Comparison of ENCODE assay signal across 8 cellular contexts in the genomic region with DNA sequence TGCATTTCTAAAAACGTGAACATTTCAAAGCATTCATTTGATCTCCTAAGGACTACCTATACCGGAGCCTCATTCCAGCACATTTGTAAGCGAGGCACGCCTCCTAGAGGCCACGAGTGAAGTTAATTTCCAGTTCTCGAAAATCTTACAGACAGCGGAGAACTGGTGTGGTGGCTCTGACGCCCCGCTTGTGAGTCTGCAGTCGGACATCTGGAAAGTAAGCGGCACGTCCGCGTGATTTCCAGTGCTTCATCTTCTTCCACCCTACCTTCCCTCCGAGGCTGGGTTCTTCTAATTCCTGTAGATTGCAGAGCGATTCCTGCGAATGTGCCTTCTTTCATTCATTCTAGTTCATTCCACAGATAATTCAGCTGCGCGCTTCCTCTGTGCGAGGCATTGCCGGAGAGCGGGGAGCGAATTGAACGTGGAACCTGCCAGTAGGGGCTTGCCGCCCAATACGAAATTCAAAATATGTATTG. TPM values are rescaled to one million over a fixed set of nuclear protein-coding genes. Genes with fewer than 3 reads are reported as not detected.
DNase-seq lines count a peak whose midpoint lies in the region; ATAC-seq, FAIRE-seq and TF ChIP-seq lines count a peak whose summit lies in the region.

No MANE protein-coding gene starts in this region.

- dilution Hi-C loops in keratinocyte (cut with MboI; ENCODE audit: extremely low pct_ligation_motif_present, low sequenced_read_pairs): no loop called here

- no peaks in the 10 kb centered on the region for H3K9me3 Mint-ChIP-seq in WTC11

- peak overlapping the region; percentile 100 for H3K4me3 Mint-ChIP-seq in WTC11

- H3K9me3 ChIP-seq in AG04450 (ENCODE audit: control insufficient read depth, insufficient read depth, low read length): peaks cover 2% of the 10 kb centered on the region; the same call in 1 of the 2 replicates
- no peaks in the 10 kb centered on the region for H3K9me3 ChIP-seq in keratinocyte (ENCODE audit: control insufficient read depth, low read depth, low read length)

- TF ChIP-seq CTCF in AG04450 (IDR thresholded peaks at IDR 0.05; ENCODE audit: low read depth, low read length): peak; percentile 79
- peak; percentile 53 for TF ChIP-seq CTCF in WTC11 (IDR thresholded peaks at IDR 0.05)
- peak; percentile 63 to 91 (median 91) for TF ChIP-seq CTCF in keratinocyte (optimal IDR thresholded peaks at IDR 0.05 in 1 of 3, IDR thresholded peaks at IDR 0.05 in 1 of 3, conservative IDR thresholded peaks at IDR 0.05 in 1 of 3; ENCODE audit: extremely low read depth in 1 of 3, insufficient read depth in 2 of 3, low read length in 3 of 3)

- H3K36me3 ChIP-seq in keratinocyte (ENCODE audit: control insufficient read depth in 2 of 2, extremely low read depth in 1 of 2, insufficient read depth in 2 of 2, low read length in 2 of 2): peaks cover 0 to 3% of the 10 kb centered on the region in 2 experiments

- peak overlapping the region; percentile 85 for H3K9ac ChIP-seq in keratinocyte (ENCODE audit: control insufficient read depth, extremely low read depth, insufficient read depth, low read length)

- H3K9me1 ChIP-seq in keratinocyte (ENCODE audit: control insufficient read depth, extremely low read depth, insufficient read depth, low read length): no peaks in the 10 kb centered on the region

- peaks cover 29% of the 10 kb centered on the region for H3K4me1 ChIP-seq in keratinocyte (ENCODE audit: control insufficient read depth, extremely low read depth, insufficient read depth, low read length)

- CTCF ChIA-PET in AG04450 (lab: Charles Lee): interaction anchor here (0.6 to 4.7 kb wide), 62 partner anchors 9 to 719 kb away, joined by 3 to 109 read pairs (median 4); a partner anchor contains a TSS
- CTCF ChIA-PET in WTC11 (lab: Charles Lee): interaction anchor here (0.6 to 3.2 kb wide), 13 partner anchors 12 to 465 kb away, joined by 3 to 34 read pairs (median 5); a partner anchor contains a TSS

- no peaks in the 10 kb centered on the region for H4K20me1 ChIP-seq in keratinocyte (ENCODE audit: control insufficient read depth, extremely low read depth, insufficient read depth, low read length)

- POLR2A ChIA-PET in AG04450 (lab: Yijun Ruan, JAX) (interaction anchor here (0.5 to 1.9 kb wide), 5 partner anchors 49 to 454 kb away, joined by 3 to 8 read pairs (median 3); a partner anchor contains a TSS), WTC11 (lab: Charles Lee) (interaction anchor here (1.0 to 1.5 kb wide), 2 partner anchors 118 to 144 kb away, joined by 3 to 4 read pairs; a partner anchor contains a TSS)

- H3K27me3 ChIP-seq in AG04450 (ENCODE audit: control insufficient read depth, insufficient read depth, low read length) (no peaks in the 10 kb centered on the region), keratinocyte (ENCODE audit: control insufficient read depth, extremely low read depth, insufficient read depth, low read length) (no peaks in the 10 kb centered on the region)

- H3K4me1 Mint-ChIP-seq in WTC11: peaks cover 12% of the 10 kb centered on the region

- peaks cover 35% of the 10 kb centered on the region for H3K36me3 Mint-ChIP-seq in WTC11

- peaks cover 16% of the 10 kb centered on the region for H3K79me2 ChIP-seq in keratinocyte (ENCODE audit: control insufficient read depth, insufficient read depth, low read length)

- DNase-seq in AG04450 (ENCODE audit: low read depth, low spot score): peak; percentile 85
- peak; percentile 84 for DNase-seq in NCI-H2196 (lab: John Stamatoyannopoulos, UW; ENCODE audit: unreplicated experiment)
- peak; percentile 82 for DNase-seq in WTC11 (ENCODE audit: low spot score)
- DNase-seq in cerebellar cortex (ENCODE audit: low spot score): peak; percentile 98
- DNase-seq in keratinocyte (ENCODE audit: low read depth, low spot score): no peak
- DNase-seq in stimulated activated CD4-positive, alpha-beta T cell treated with anti-CD3 and anti-CD28 coated beads, Interleukin-15, amount 100 ng/mL, for 24 hours: peak; percentile 85

- H3K4me2 ChIP-seq in keratinocyte (ENCODE audit: control insufficient read depth, extremely low read depth, insufficient read depth, low read depth, low read length): peak overlapping the region; percentile 99

- H2AFZ ChIP-seq in keratinocyte (ENCODE audit: control insufficient read depth, low read length): peak overlapping the region; percentile 99

- H3K27me3 Mint-ChIP-seq in WTC11 (ENCODE audit: low read depth): no peaks in the 10 kb centered on the region

- ATAC-seq in GM18867 (IDR thresholded peaks at IDR 0.05; ENCODE audit: unreplicated experiment) (peak; percentile 91), HG03103 (IDR thresholded peaks at IDR 0.05; ENCODE audit: low read depth, unreplicated experiment) (peak; percentile 88), WTC11 (peak; percentile 88)

- FAIRE-seq in keratinocyte (lab: Jason Lieb, UNC): peak; percentile 82

- H3K27ac ChIP-seq in AG04450 (ENCODE audit: low read depth, low read length): peak overlapping the region; percentile 43
- peak overlapping the region; percentile 82 for H3K27ac ChIP-seq in keratinocyte (ENCODE audit: control insufficient read depth, insufficient read depth, low read length)

- peak overlapping the region; percentile 95 for H3K4me3 ChIP-seq in AG04450 (ENCODE audit: low read depth, low read length)
- H3K4me3 ChIP-seq in keratinocyte (ENCODE audit: control insufficient read depth in 2 of 3, extremely low read depth in 1 of 3, insufficient read depth in 2 of 3, low read depth in 1 of 3, low read length in 3 of 3): peak overlapping the region; percentile 64 to 98 (median 96)

- H3K27ac Mint-ChIP-seq in WTC11: peak overlapping the region; percentile 95

TF ChIP-seq in WTC11, 78 proteins besides CTCF, POLR2A, EP300 and RAD21:
- TF ChIP-seq, protein P1, sequence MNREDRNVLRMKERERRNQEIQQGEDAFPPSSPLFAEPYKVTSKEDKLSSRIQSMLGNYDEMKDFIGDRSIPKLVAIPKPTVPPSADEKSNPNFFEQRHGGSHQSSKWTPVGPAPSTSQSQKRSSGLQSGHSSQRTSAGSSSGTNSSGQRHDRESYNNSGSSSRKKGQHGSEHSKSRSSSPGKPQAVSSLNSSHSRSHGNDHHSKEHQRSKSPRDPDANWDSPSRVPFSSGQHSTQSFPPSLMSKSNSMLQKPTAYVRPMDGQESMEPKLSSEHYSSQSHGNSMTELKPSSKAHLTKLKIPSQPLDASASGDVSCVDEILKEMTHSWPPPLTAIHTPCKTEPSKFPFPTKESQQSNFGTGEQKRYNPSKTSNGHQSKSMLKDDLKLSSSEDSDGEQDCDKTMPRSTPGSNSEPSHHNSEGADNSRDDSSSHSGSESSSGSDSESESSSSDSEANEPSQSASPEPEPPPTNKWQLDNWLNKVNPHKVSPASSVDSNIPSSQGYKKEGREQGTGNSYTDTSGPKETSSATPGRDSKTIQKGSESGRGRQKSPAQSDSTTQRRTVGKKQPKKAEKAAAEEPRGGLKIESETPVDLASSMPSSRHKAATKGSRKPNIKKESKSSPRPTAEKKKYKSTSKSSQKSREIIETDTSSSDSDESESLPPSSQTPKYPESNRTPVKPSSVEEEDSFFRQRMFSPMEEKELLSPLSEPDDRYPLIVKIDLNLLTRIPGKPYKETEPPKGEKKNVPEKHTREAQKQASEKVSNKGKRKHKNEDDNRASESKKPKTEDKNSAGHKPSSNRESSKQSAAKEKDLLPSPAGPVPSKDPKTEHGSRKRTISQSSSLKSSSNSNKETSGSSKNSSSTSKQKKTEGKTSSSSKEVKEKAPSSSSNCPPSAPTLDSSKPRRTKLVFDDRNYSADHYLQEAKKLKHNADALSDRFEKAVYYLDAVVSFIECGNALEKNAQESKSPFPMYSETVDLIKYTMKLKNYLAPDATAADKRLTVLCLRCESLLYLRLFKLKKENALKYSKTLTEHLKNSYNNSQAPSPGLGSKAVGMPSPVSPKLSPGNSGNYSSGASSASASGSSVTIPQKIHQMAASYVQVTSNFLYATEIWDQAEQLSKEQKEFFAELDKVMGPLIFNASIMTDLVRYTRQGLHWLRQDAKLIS (CRISPR knock-in tag; IDR thresholded peaks at IDR 0.05; ENCODE audit: borderline replicate concordance): no peak
- TF ChIP-seq ETV6 (CRISPR knock-in tag; IDR thresholded peaks at IDR 0.05) (peak; percentile 64; the same call in 1 of the 2 replicates), FOXP1 (CRISPR knock-in tag; IDR thresholded peaks at IDR 0.05; ENCODE audit: borderline replicate concordance) (no peak)
- TF ChIP-seq, protein P2, sequence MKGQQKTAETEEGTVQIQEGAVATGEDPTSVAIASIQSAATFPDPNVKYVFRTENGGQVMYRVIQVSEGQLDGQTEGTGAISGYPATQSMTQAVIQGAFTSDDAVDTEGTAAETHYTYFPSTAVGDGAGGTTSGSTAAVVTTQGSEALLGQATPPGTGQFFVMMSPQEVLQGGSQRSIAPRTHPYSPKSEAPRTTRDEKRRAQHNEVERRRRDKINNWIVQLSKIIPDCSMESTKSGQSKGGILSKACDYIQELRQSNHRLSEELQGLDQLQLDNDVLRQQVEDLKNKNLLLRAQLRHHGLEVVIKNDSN (CRISPR knock-in tag; IDR thresholded peaks at IDR 0.05): no peak

RNA-seq across cellular contexts. Expression of a gene that starts 0.8 kb away (rescaled TPM):
- polyA plus RNA-seq in AG04450 (2011; rRNA removed) (23.8 and 30.2 TPM in 2 replicates), keratinocyte (6.0 to 12.8 TPM (median 10.0 TPM) in 3 replicates)
- 27.9 and 38.4 TPM in 2 replicates for polyA minus RNA-seq in AG04450 (2011; rRNA and poly(A)+ RNA removed)
- total RNA-seq in WTC11 (2021): 38.2 to 42.2 TPM (median 40.9 TPM) in 3 replicates
- 3.7 TPM for polyA plus RNA-seq in keratinocyte (2011; ENCODE audit: low read depth)
- polyA plus RNA-seq in keratinocyte (2011; cell fraction: cytosol; rRNA removed): 4.6 and 8.9 TPM in 2 replicates
- polyA plus RNA-seq in keratinocyte (2011; cell fraction: nucleus; rRNA removed): 6.4 and 6.7 TPM in 2 replicates
- 3.0 and 9.2 TPM in 2 replicates for polyA plus RNA-seq in keratinocyte (2012; ENCODE audit: low replicate concordance)
- 4.2 to 18.1 TPM (median 9.4 TPM) in 3 replicates for polyA minus RNA-seq in keratinocyte
- 5.8 TPM for polyA minus RNA-seq in keratinocyte (2011; cell fraction: cytosol; rRNA and poly(A)+ RNA removed)
- polyA minus RNA-seq in keratinocyte (2011; cell fraction: nucleus; rRNA and poly(A)+ RNA removed): 13.1 and 16.7 TPM in 2 replicates
